Comparison of ENCODE assay signal across 20 cellular contexts in genomic region chr21:40047993-40048730, GRCh38.
A peak's percentile ranks its signal among the peaks of the same experiment; 100 is the strongest.
DNase-seq lines count a peak whose midpoint lies in the region; ATAC-seq and TF ChIP-seq lines count a peak whose summit lies in the region.
"Had no signal": no experiment of that assay in that cellular context is flagged by ENCODE, and none has a peak within 500 bp of the region (broad histone marks: within the 10 kb centered on the region; RNA-seq: fewer than 3 reads in every experiment).

No MANE protein-coding gene starts in this region.

- peak overlapping the region; percentile 74 for H3K27ac Mint-ChIP-seq in HFFc6
- H3K27ac Mint-ChIP-seq: activated B cell treated with CpG ODN at 0.5 μM for 24 hours; activated CD4-positive, alpha-beta memory T cell treated with anti-CD3 and anti-CD28 coated beads, Interleukin-2, amount 10 ng/mL, durations not matched to agents 7 days and 5 days; activated naive CD4-positive, alpha-beta T cell treated with anti-CD3 and anti-CD28 coated beads for 36 hours; T-helper 1 cell treated with Interleukin-12 subunit alpha and Interleukin-12 subunit beta and Interleukin-4 antibody, amounts not matched to agents 30 μg/mL and 1 μg/mL, for 36 hours had no signal

- H3K4me3 Mint-ChIP-seq in HFFc6, result peak overlapping the region; percentile 2
- H3K4me3 Mint-ChIP-seq: activated B cell treated with CpG ODN at 0.5 μM for 24 hours; activated CD4-positive, alpha-beta memory T cell treated with anti-CD3 and anti-CD28 coated beads, Interleukin-2, amount 10 ng/mL, durations not matched to agents 7 days and 5 days; activated naive CD4-positive, alpha-beta T cell treated with anti-CD3 and anti-CD28 coated beads for 36 hours; T-helper 1 cell treated with Interleukin-12 subunit alpha and Interleukin-12 subunit beta and Interleukin-4 antibody, amounts not matched to agents 30 μg/mL and 1 μg/mL, for 36 hours had no signal

- H3K9me3 Mint-ChIP-seq in HFFc6, result peaks cover 12% of the 10 kb centered on the region
- H3K9me3 Mint-ChIP-seq: activated B cell treated with CpG ODN at 0.5 μM for 24 hours; activated naive CD4-positive, alpha-beta T cell treated with anti-CD3 and anti-CD28 coated beads for 36 hours had no signal

- no peak for TF ChIP-seq POLR2A in sigmoid colon (IDR thresholded peaks at IDR 0.05)

- DNase-seq in HFFc6 (peak; percentile 27), NCI-H524 treated with DMSO at 0.1 percent for 48 hours (lab: John Stamatoyannopoulos, UW) (peak; percentile 54), epithelial cell of prostate (ENCODE audit: low read depth, low spot score) (no peak), sigmoid colon (peak; percentile 75), D341Med (ENCODE audit: low spot score) (no peak), NCI-H2227 (lab: John Stamatoyannopoulos, UW; ENCODE audit: unreplicated experiment) (no peak)
- DNase-seq: activated B cell treated with CpG ODN at 0.5 μM for 24 hours; activated CD4-positive, alpha-beta memory T cell treated with anti-CD3 and anti-CD28 coated beads, Interleukin-2, amount 10 ng/mL, durations not matched to agents 7 days and 5 days; activated naive CD4-positive, alpha-beta T cell treated with anti-CD3 and anti-CD28 coated beads for 36 hours; activated T-cell treated with anti-CD3 and anti-CD28 coated beads, Interleukin-2, amount 50 U/mL, for 1 hour; brain microvascular endothelial cell; Caco-2; left colon; occipital lobe; right cardiac atrium; stimulated activated CD4-positive, alpha-beta T cell treated with anti-CD3 and anti-CD28 coated beads, Interleukin-1b, Interleukin-23, amount 100 ng/mL, for 48 hours had no signal

- H3K9me3 ChIP-seq in sigmoid colon, result no peaks in the 10 kb centered on the region
- H3K9me3 ChIP-seq: Caco-2 had no signal

- no peaks in the 10 kb centered on the region for H3K27me3 ChIP-seq in sigmoid colon
- H3K27me3 ChIP-seq: brain microvascular endothelial cell had no signal

- 70 to 77% methylated on average over 5 of the region's 5 CpGs for WGBS in sigmoid colon, 2 donors

- H3K36me3 Mint-ChIP-seq in HFFc6 (ENCODE audit: low read depth), result no peaks in the 10 kb centered on the region

- H3K36me3 ChIP-seq in sigmoid colon, result no peaks in the 10 kb centered on the region
- H3K36me3 ChIP-seq: brain microvascular endothelial cell had no signal

- TF ChIP-seq CTCF in HFFc6 (IDR thresholded peaks at IDR 0.05) (no peak), sigmoid colon (IDR thresholded peaks at IDR 0.05) (no peak)

- H3K4me1 Mint-ChIP-seq in HFFc6 (ENCODE audit: low read depth), result peaks cover 36% of the 10 kb centered on the region
- H3K4me1 Mint-ChIP-seq: activated B cell treated with CpG ODN at 0.5 μM for 24 hours; activated CD4-positive, alpha-beta memory T cell treated with anti-CD3 and anti-CD28 coated beads, Interleukin-2, amount 10 ng/mL, durations not matched to agents 7 days and 5 days had no signal

- no peaks in the 10 kb centered on the region for H3K27me3 Mint-ChIP-seq in HFFc6 (ENCODE audit: insufficient read depth)
- H3K27me3 Mint-ChIP-seq: activated B cell treated with CpG ODN at 0.5 μM for 24 hours; activated CD4-positive, alpha-beta memory T cell treated with anti-CD3 and anti-CD28 coated beads, Interleukin-2, amount 10 ng/mL, durations not matched to agents 7 days and 5 days had no signal

- H3K4me3 ChIP-seq in sigmoid colon, result no peak overlapping the region
- H3K4me3 ChIP-seq: coronary artery, GM12878 had no signal

- intact Hi-C loops in sigmoid colon (cut with DNase I), result loop anchor here (5.0 kb wide), 2 partner anchors 91 to 161 kb away; no protein-coding TSS in a partner anchor

- H3K4me1 ChIP-seq in sigmoid colon, result peaks cover 0 to 65% (median 52%) of the 10 kb centered on the region in 4 donors
- H3K4me1 ChIP-seq: Caco-2 had no signal

- TF ChIP-seq EP300 in sigmoid colon (IDR thresholded peaks at IDR 0.05), result peak; percentile 25 to 69 (median 58)

- no peak for ATAC-seq in GM18498 (IDR thresholded peaks at IDR 0.05; ENCODE audit: unreplicated experiment)
- ATAC-seq: GM12878, left colon, right cardiac atrium had no signal

- H3K27ac ChIP-seq in epithelial cell of prostate (peak overlapping the region; percentile 77), sigmoid colon (peak overlapping the region; percentile 84 to 88 (median 85))
- H3K27ac ChIP-seq: brain microvascular endothelial cell had no signal

Comparison
In these comparisons a context has a peak if more than half of its experiments do, and no peak if none do; other contexts are left out.
1. DNase-seq: peak in HFFc6 (single experiment), NCI-H524 treated with DMSO at 0.1 percent for 48 hours (single experiment) and sigmoid colon (single experiment); none in epithelial cell of prostate (single experiment), D341Med (single experiment) and NCI-H2227 (single experiment).